Comparison of ENCODE assay signal across 30 cellular contexts in the genomic region with DNA sequence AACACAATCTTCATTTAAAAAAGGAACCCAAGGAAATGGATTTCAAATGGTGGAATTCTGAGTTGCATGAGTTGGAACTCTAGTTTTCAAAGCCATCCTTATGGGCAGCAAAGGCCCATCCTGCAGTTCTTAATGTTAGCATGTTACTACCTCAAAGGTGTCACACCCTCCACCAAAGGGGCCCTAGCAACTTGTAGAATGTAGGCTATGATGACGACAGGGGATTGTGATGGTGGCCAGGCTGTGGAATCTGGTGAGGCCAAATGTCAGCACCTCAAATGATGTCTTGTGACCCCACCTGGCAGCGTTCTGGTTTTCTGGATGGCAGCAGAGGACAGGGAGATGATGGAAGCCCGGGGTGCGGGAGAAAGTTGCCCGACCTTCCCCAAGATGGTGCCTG. TPM values are rescaled to one million over a fixed set of nuclear protein-coding genes. Genes with fewer than 3 reads are reported as not detected.
"Had no signal": no experiment of that assay in that cellular context is flagged by ENCODE, and none has a peak within 500 bp of the region (broad histone marks: within the 10 kb centered on the region; RNA-seq: fewer than 3 reads in every experiment).

A gene (plus strand): TSS at position 301 of the 400 bp plus-strand sequence.

- ATAC-seq: Panc1, SK-N-SH treated with all-trans-retinoic acid at 6 μM for 48 hours had no signal

- H3K4me3 ChIP-seq: cardiac muscle cell had no signal

- H3K4me3 Mint-ChIP-seq: activated CD4-positive, alpha-beta T cell treated with anti-CD3 and anti-CD28 coated beads, Interleukin-2, amount 10 ng/mL, durations not matched to agents 24 days and 14 days; activated naive CD8-positive, alpha-beta T cell treated with anti-CD3 and anti-CD28 coated beads for 36 hours had no signal

- DNase-seq: activated CD4-positive, alpha-beta T cell treated with anti-CD3 and anti-CD28 coated beads, Interleukin-2, amount 10 ng/mL, durations not matched to agents 24 days and 14 days; activated CD4-positive, alpha-beta T cell treated with anti-CD3 and anti-CD28 coated beads, Interleukin-2, amount 50 U/mL, for 4 hours; activated CD8-positive, alpha-beta memory T cell treated with anti-CD3 and anti-CD28 coated beads, Interleukin-2, amount 50 U/mL, for 48 hours; activated effector memory CD4-positive, alpha-beta T cell treated with anti-CD3 and anti-CD28 coated beads, Interleukin-2, amount 50 U/mL, for 16 hours; activated naive CD4-positive, alpha-beta T cell; activated naive CD4-positive, alpha-beta T cell treated with anti-CD3 and anti-CD28 coated beads, Interleukin-2, amount 50 U/mL, for 16 hours; activated naive CD8-positive, alpha-beta T cell treated with anti-CD3 and anti-CD28 coated beads for 36 hours; activated T-cell treated with anti-CD3 and anti-CD28 coated beads, Interleukin-2, amount 50 U/mL, for 48 hours; amniotic stem cell; aorta; Karpas-422; KBM-7; NCI-H1048; NCI-H1105 treated with DMSO at 0.1 percent for 48 hours; NCI-H1436; NCI-H1694; NCI-H1930; NCI-H2081 treated with DMSO at 0.1 percent for 48 hours; NCI-H345; NCI-H524 treated with DMSO at 0.1 percent for 48 hours; SHP77 treated with DMSO at 0.1 percent for 48 hours; T-helper 1 cell had no signal

- H3K27ac ChIP-seq: cardiac muscle cell had no signal

- H3K36me3 ChIP-seq: cardiac muscle cell had no signal

- H3K27ac Mint-ChIP-seq: activated CD4-positive, alpha-beta T cell treated with anti-CD3 and anti-CD28 coated beads, Interleukin-2, amount 10 ng/mL, durations not matched to agents 24 days and 14 days; activated naive CD8-positive, alpha-beta T cell treated with anti-CD3 and anti-CD28 coated beads for 36 hours had no signal

- H3K27me3 Mint-ChIP-seq: activated naive CD8-positive, alpha-beta T cell treated with anti-CD3 and anti-CD28 coated beads for 36 hours had no signal

- H3K27me3 ChIP-seq: cardiac muscle cell had no signal

RNA-seq across cellular contexts. Expression of the gene that starts here (rescaled TPM):
- total RNA-seq: activated CD4-positive, alpha-beta T cell treated with anti-CD3 and anti-CD28 coated beads, Interleukin-2, amount 10 ng/mL, durations not matched to agents 24 days and 14 days; activated naive CD8-positive, alpha-beta T cell treated with anti-CD3 and anti-CD28 coated beads for 36 hours; aorta; cardiac muscle cell; MCF 10A; NCI-H460; RPMI7951; SK-MEL-5; T-helper 2 cell treated with Interferon-gamma antibody and Interleukin-4, amounts not matched to agents 100 ng/mL and 5 ng/mL, for 36 hours had no signal
